ENCODE assay signal across 8 cellular contexts in the genomic region with DNA sequence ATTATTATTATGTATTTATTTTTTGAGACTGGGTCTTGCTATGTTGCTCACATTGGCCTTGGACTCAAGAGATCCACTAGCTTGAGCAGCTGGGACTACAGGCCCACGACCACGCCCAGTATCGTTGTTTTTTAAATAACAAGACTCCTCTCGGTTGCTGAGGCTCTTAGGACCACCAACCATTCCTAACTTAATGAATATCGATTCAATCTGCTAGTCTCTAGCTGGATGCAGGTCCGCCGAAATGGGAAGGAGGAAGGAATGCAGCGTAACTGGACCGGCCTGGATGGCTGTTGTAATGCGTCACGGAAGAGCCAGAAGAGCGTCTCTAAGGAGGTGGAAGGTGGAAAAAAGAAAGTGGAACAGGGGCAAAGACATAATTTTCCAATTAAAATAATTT. TPM values are rescaled to one million over a fixed set of nuclear protein-coding genes. Genes with fewer than 3 reads are reported as not detected.
DNase-seq lines count a peak whose midpoint lies in the region; ATAC-seq and TF ChIP-seq lines count a peak whose summit lies in the region.

No MANE protein-coding gene starts in this region.

- no peak for ATAC-seq in CD4-positive, alpha-beta T cell (ENCODE audit: poor library complexity)
- no peak for ATAC-seq in GM21619 (IDR thresholded peaks at IDR 0.05; ENCODE audit: unreplicated experiment)

- CTCF ChIA-PET in CD4-positive, alpha-beta T cell (lab: Charles Lee), result no interaction called here

- intact Hi-C loops in CD4-positive, alpha-beta T cell (cut with DNase I, micrococcal nuclease), result loop anchor here (5.0 to 10.0 kb wide), 4 partner anchors 186 to 739 kb away; partner anchors contain the start of genes BNIP2 (in 1 of the 2) and GTF2A2 (in 1 of the 2)

- H3K9ac ChIP-seq in neural progenitor cell, result no peak overlapping the region

- no peaks in the 10 kb centered on the region for H3K36me3 ChIP-seq in neural progenitor cell

- peaks cover 21% of the 10 kb centered on the region for H3K4me1 ChIP-seq in neural progenitor cell

- peaks cover 10% of the 10 kb centered on the region for H3K27me3 Mint-ChIP-seq in CD4-positive, alpha-beta T cell
- peaks cover 13% of the 10 kb centered on the region for H3K27me3 Mint-ChIP-seq in endothelial cell (ENCODE audit: unreplicated experiment)
- H3K27me3 Mint-ChIP-seq in neural progenitor cell (ENCODE audit: insufficient read depth, low read depth), result peaks cover 12% of the 10 kb centered on the region

- H3K4me1 Mint-ChIP-seq in CD4-positive, alpha-beta T cell (ENCODE audit: low read depth), result peaks cover 62% of the 10 kb centered on the region
- peaks cover 53% of the 10 kb centered on the region for H3K4me1 Mint-ChIP-seq in endothelial cell (ENCODE audit: unreplicated experiment)
- peaks cover 80% of the 10 kb centered on the region for H3K4me1 Mint-ChIP-seq in neural progenitor cell

- POLR2A ChIA-PET in CD4-positive, alpha-beta T cell (lab: Charles Lee), result interaction anchor here (1.3 kb wide), 1 partner anchor 33 kb away, joined by 4 read pairs; no protein-coding TSS in a partner anchor

- H3K4me2 ChIP-seq in neural progenitor cell, result no peak overlapping the region

- H3K79me2 ChIP-seq in neural progenitor cell (ENCODE audit: low read depth), result no peaks in the 10 kb centered on the region

- H3K27ac Mint-ChIP-seq in CD4-positive, alpha-beta T cell, result peak overlapping the region; percentile 97
- H3K27ac Mint-ChIP-seq in endothelial cell (ENCODE audit: unreplicated experiment) (no peak overlapping the region), neural progenitor cell (peak overlapping the region; percentile 30)

- H3K4me3 ChIP-seq in neural progenitor cell, result no peak overlapping the region

- peak overlapping the region; percentile 92 for H3K4me3 Mint-ChIP-seq in CD4-positive, alpha-beta T cell
- H3K4me3 Mint-ChIP-seq in endothelial cell (ENCODE audit: unreplicated experiment), result peak overlapping the region; percentile 94
- peak overlapping the region; percentile 87 for H3K4me3 Mint-ChIP-seq in neural progenitor cell

- peaks cover 4% of the 10 kb centered on the region for H4K20me1 ChIP-seq in neural progenitor cell (ENCODE audit: low read depth)

- peaks cover 15% of the 10 kb centered on the region for H3K36me3 Mint-ChIP-seq in CD4-positive, alpha-beta T cell (ENCODE audit: low read depth)
- H3K36me3 Mint-ChIP-seq in endothelial cell (ENCODE audit: low read depth, unreplicated experiment) (peaks cover 4% of the 10 kb centered on the region), neural progenitor cell (no peaks in the 10 kb centered on the region)

- no peaks in the 10 kb centered on the region for H3K9me3 Mint-ChIP-seq in CD4-positive, alpha-beta T cell
- no peaks in the 10 kb centered on the region for H3K9me3 Mint-ChIP-seq in endothelial cell (ENCODE audit: unreplicated experiment)
- H3K9me3 Mint-ChIP-seq in neural progenitor cell, result no peaks in the 10 kb centered on the region

- H3F3A ChIP-seq in neural progenitor cell (ENCODE audit: low read depth), result peaks cover 15% of the 10 kb centered on the region

- no peaks in the 10 kb centered on the region for H3K27me3 ChIP-seq in CD4-positive, alpha-beta T cell (ENCODE audit: control insufficient read depth, insufficient read depth, low read length)
- peaks cover 94% of the 10 kb centered on the region for H3K27me3 ChIP-seq in neural progenitor cell

- DNase-seq in CD4-positive, alpha-beta T cell, result no peak
- DNase-seq in NCI-H226 (peak; percentile 38), endothelial cell (ENCODE audit: low spot score) (no peak), neural progenitor cell (ENCODE audit: low spot score) (no peak), ureter (ENCODE audit: low spot score) (no peak), KG1 (lab: John Stamatoyannopoulos, UW) (no peak), COLO668 (lab: John Stamatoyannopoulos, UW; ENCODE audit: unreplicated experiment) (no peak)

- H2AFZ ChIP-seq in neural progenitor cell (replicated peaks), result no peak overlapping the region

- H3K9me3 ChIP-seq in CD4-positive, alpha-beta T cell (ENCODE audit: control insufficient read depth, low read length), result no peaks in the 10 kb centered on the region
- no peaks in the 10 kb centered on the region for H3K9me3 ChIP-seq in neural progenitor cell (ENCODE audit: low read depth)

- no peak for TF ChIP-seq CTCF in CD4-positive, alpha-beta T cell (IDR thresholded peaks at IDR 0.05)
- TF ChIP-seq CTCF in endothelial cell (IDR thresholded peaks at IDR 0.05; ENCODE audit: unreplicated experiment) (no peak), neural progenitor cell (IDR thresholded peaks at IDR 0.05) (no peak)

- H3K27ac ChIP-seq in CD4-positive, alpha-beta T cell (ENCODE audit: low read depth, low read length), result no peak overlapping the region
- H3K27ac ChIP-seq in neural progenitor cell, result no peak overlapping the region

RNA-seq across cellular contexts. Expression of gene ANXA2, which starts 1.7 kb away (rescaled TPM):
- total RNA-seq in CD4-positive, alpha-beta T cell, result 10 to 100 TPM; 70.8 to 74.5 TPM
- total RNA-seq in endothelial cell (ENCODE audit: unreplicated experiment), result 283 TPM
- total RNA-seq in neural progenitor cell (ENCODE audit: low replicate concordance), result 20.1 and 21.8 TPM in 2 replicates
- 684 TPM for total RNA-seq in ureter
